In genomic region chr22:23219787-23220484, GRCh38 we compare ENCODE assay signal across 9 cellular contexts.
DNase-seq lines count a peak whose midpoint lies in the region; ATAC-seq lines count a peak whose summit lies in the region.
"Had no signal": no experiment of that assay in that cellular context is flagged by ENCODE, and none has a peak within 500 bp of the region (broad histone marks: within the 10 kb centered on the region; RNA-seq: fewer than 3 reads in every experiment).

No MANE protein-coding gene starts in this region.

- peak overlapping the region; percentile 70 to 78 for H3K4me3 Mint-ChIP-seq in stimulated activated naive B cell treated with anti-CD40 and anti-IgM and Interleukin-4, amounts not matched to agents 10 μg/mL and 1 μg/mL and 100 μg/mL, for 72 hours

- H3K9me3 Mint-ChIP-seq in stimulated activated naive B cell treated with anti-CD40 and anti-IgM and Interleukin-4, amounts not matched to agents 10 μg/mL and 1 μg/mL and 100 μg/mL, for 72 hours: no peaks in the 10 kb centered on the region

- H3K27me3 Mint-ChIP-seq in stimulated activated naive B cell treated with anti-CD40 and anti-IgM and Interleukin-4, amounts not matched to agents 10 μg/mL and 1 μg/mL and 100 μg/mL, for 72 hours: no peaks in the 10 kb centered on the region

- peaks cover under 1 to 2% of the 10 kb centered on the region in 2 donors for H3K36me3 Mint-ChIP-seq in stimulated activated naive B cell treated with anti-CD40 and anti-IgM and Interleukin-4, amounts not matched to agents 10 μg/mL and 1 μg/mL and 100 μg/mL, for 72 hours

- ATAC-seq in stimulated activated naive B cell treated with anti-CD40 and anti-IgM and Interleukin-4, amounts not matched to agents 10 μg/mL and 1 μg/mL and 100 μg/mL, for 72 hours (replicated peaks): peak; percentile 88 to 90
- ATAC-seq in HG03521 (IDR thresholded peaks at IDR 0.05; ENCODE audit: unreplicated experiment): no peak
- ATAC-seq: Panc1 had no signal

- H3K4me1 Mint-ChIP-seq in stimulated activated naive B cell treated with anti-CD40 and anti-IgM and Interleukin-4, amounts not matched to agents 10 μg/mL and 1 μg/mL and 100 μg/mL, for 72 hours: peaks cover 80 to 97% of the 10 kb centered on the region in 2 donors

- H3K27ac Mint-ChIP-seq in stimulated activated naive B cell treated with anti-CD40 and anti-IgM and Interleukin-4, amounts not matched to agents 10 μg/mL and 1 μg/mL and 100 μg/mL, for 72 hours: peak overlapping the region; percentile 93

- DNase-seq in EL: peak; percentile 71
- peak; percentile 53 for DNase-seq in HCEC 1CT
- peak; percentile 71 for DNase-seq in NOMO-1 (lab: John Stamatoyannopoulos, UW; ENCODE audit: unreplicated experiment in 2 of 2)
- peak; percentile 24 for DNase-seq in activated effector memory CD4-positive, alpha-beta T cell treated with Interleukin-2 at 50 U/mL for 16 hours
- peak; percentile 57 for DNase-seq in left kidney (ENCODE audit: low read depth, low spot score)
- peak; percentile 81 for DNase-seq in stimulated activated naive B cell treated with anti-CD40 and anti-IgM and Interleukin-4, amounts not matched to agents 10 μg/mL and 1 μg/mL and 100 μg/mL, for 72 hours
- DNase-seq in NK-92 (lab: John Stamatoyannopoulos, UW; ENCODE audit: unreplicated experiment): no peak
